ENCODE assay signal across 13 cellular contexts in genomic region chr3:39434574-39434973, GRCh38. TPM values are rescaled to one million over a fixed set of nuclear protein-coding genes. Genes with fewer than 3 reads are reported as not detected.
DNase-seq lines count a peak whose midpoint lies in the region; ATAC-seq and TF ChIP-seq lines count a peak whose summit lies in the region.
"Had no signal": no experiment of that assay in that cellular context is flagged by ENCODE, and none has a peak within 500 bp of the region (broad histone marks: within the 10 kb centered on the region; RNA-seq: fewer than 3 reads in every experiment).

No MANE protein-coding gene starts in this region.

- H3K9me3 Mint-ChIP-seq in activated T-cell treated with anti-CD3 and anti-CD28 coated beads, Interleukin-2, amount 50 U/mL, for 72 hours = no peaks in the 10 kb centered on the region
- H3K9me3 Mint-ChIP-seq in activated T-cell treated with anti-CD3 and anti-CD28 coated beads, Interleukin-2, amount 50 U/mL, for 24 hours = no peaks in the 10 kb centered on the region
- H3K9me3 Mint-ChIP-seq in activated naive CD8-positive, alpha-beta T cell treated with anti-CD3 and anti-CD28 coated beads, Interleukin-2, amount 10 ng/mL, durations not matched to agents 7 days and 5 days = no peaks in the 10 kb centered on the region
- H3K9me3 Mint-ChIP-seq: mesothelial cell of epicardium had no signal

- no peak overlapping the region for H3K4me3 Mint-ChIP-seq in activated T-cell treated with anti-CD3 and anti-CD28 coated beads, Interleukin-2, amount 50 U/mL, for 72 hours
- H3K4me3 Mint-ChIP-seq in activated T-cell treated with anti-CD3 and anti-CD28 coated beads, Interleukin-2, amount 50 U/mL, for 24 hours = no peak overlapping the region
- H3K4me3 Mint-ChIP-seq in activated naive CD8-positive, alpha-beta T cell treated with anti-CD3 and anti-CD28 coated beads, Interleukin-2, amount 10 ng/mL, durations not matched to agents 7 days and 5 days = no peak overlapping the region
- H3K4me3 Mint-ChIP-seq: mesothelial cell of epicardium had no signal

- no peaks in the 10 kb centered on the region for H3K9me3 ChIP-seq in uterus
- H3K9me3 ChIP-seq: sigmoid colon had no signal

- no peak overlapping the region for H3K27ac Mint-ChIP-seq in activated T-cell treated with anti-CD3 and anti-CD28 coated beads, Interleukin-2, amount 50 U/mL, for 72 hours
- no peak overlapping the region for H3K27ac Mint-ChIP-seq in activated T-cell treated with anti-CD3 and anti-CD28 coated beads, Interleukin-2, amount 50 U/mL, for 24 hours
- no peak overlapping the region for H3K27ac Mint-ChIP-seq in activated naive CD8-positive, alpha-beta T cell treated with anti-CD3 and anti-CD28 coated beads, Interleukin-2, amount 10 ng/mL, durations not matched to agents 7 days and 5 days
- H3K27ac Mint-ChIP-seq: mesothelial cell of epicardium had no signal

- no peaks in the 10 kb centered on the region for H3K36me3 ChIP-seq in uterus
- H3K36me3 ChIP-seq: sigmoid colon had no signal

- DNase-seq in activated T-cell treated with anti-CD3 and anti-CD28 coated beads, Interleukin-2, amount 50 U/mL, for 72 hours = peak in 1 of 2 donors; percentile 17
- no peak for DNase-seq in activated T-cell treated with anti-CD3 and anti-CD28 coated beads, Interleukin-2, amount 50 U/mL, for 24 hours
- no peak for DNase-seq in activated naive CD8-positive, alpha-beta T cell treated with anti-CD3 and anti-CD28 coated beads, Interleukin-2, amount 10 ng/mL, durations not matched to agents 7 days and 5 days
- DNase-seq in uterus (peak in 1 of 2 donors; percentile 70), NCI-H1105 treated with DMSO at 0.1 percent for 48 hours (lab: John Stamatoyannopoulos, UW) (no peak), amniotic stem cell (lab: John Stamatoyannopoulos, UW) (no peak)
- DNase-seq: NCI-H1930, sigmoid colon had no signal

- TF ChIP-seq POLR2A in uterus (IDR thresholded peaks at IDR 0.05) = no peak

- no peaks in the 10 kb centered on the region for H3K27me3 ChIP-seq in uterus
- H3K27me3 ChIP-seq: sigmoid colon had no signal

- H3K27ac ChIP-seq in uterus = peak overlapping the region; percentile 43 to 86
- H3K27ac ChIP-seq: VCaP had no signal

- H3K4me1 Mint-ChIP-seq in activated T-cell treated with anti-CD3 and anti-CD28 coated beads, Interleukin-2, amount 50 U/mL, for 72 hours (ENCODE audit: low read depth) = no peaks in the 10 kb centered on the region
- H3K4me1 Mint-ChIP-seq in activated T-cell treated with anti-CD3 and anti-CD28 coated beads, Interleukin-2, amount 50 U/mL, for 24 hours (ENCODE audit: low read depth) = no peaks in the 10 kb centered on the region
- H3K4me1 Mint-ChIP-seq in activated naive CD8-positive, alpha-beta T cell treated with anti-CD3 and anti-CD28 coated beads, Interleukin-2, amount 10 ng/mL, durations not matched to agents 7 days and 5 days = peaks cover 2% of the 10 kb centered on the region

- POLR2A ChIA-PET in activated naive CD8-positive, alpha-beta T cell treated with anti-CD3 and anti-CD28 coated beads, Interleukin-2, amount 10 ng/mL, durations not matched to agents 7 days and 5 days (lab: Charles Lee) = no interaction called here

- no peak for TF ChIP-seq CTCF in uterus (IDR thresholded peaks at IDR 0.05)

- intact Hi-C loops in uterus (cut with DNase I; ENCODE audit: low total_unique reads) = no loop called here

- no peaks in the 10 kb centered on the region for H3K4me1 ChIP-seq in uterus

- no peaks in the 10 kb centered on the region for H3K36me3 Mint-ChIP-seq in activated T-cell treated with anti-CD3 and anti-CD28 coated beads, Interleukin-2, amount 50 U/mL, for 72 hours (ENCODE audit: insufficient read depth in 2 of 2)
- no peaks in the 10 kb centered on the region for H3K36me3 Mint-ChIP-seq in activated T-cell treated with anti-CD3 and anti-CD28 coated beads, Interleukin-2, amount 50 U/mL, for 24 hours (ENCODE audit: low read depth)
- no peaks in the 10 kb centered on the region for H3K36me3 Mint-ChIP-seq in activated naive CD8-positive, alpha-beta T cell treated with anti-CD3 and anti-CD28 coated beads, Interleukin-2, amount 10 ng/mL, durations not matched to agents 7 days and 5 days
- H3K36me3 Mint-ChIP-seq: mesothelial cell of epicardium had no signal

- no peak overlapping the region for H3K4me3 ChIP-seq in uterus
- H3K4me3 ChIP-seq: sigmoid colon had no signal

- peaks cover 4% of the 10 kb centered on the region for H3K27me3 Mint-ChIP-seq in activated T-cell treated with anti-CD3 and anti-CD28 coated beads, Interleukin-2, amount 50 U/mL, for 72 hours (ENCODE audit: low read depth)
- H3K27me3 Mint-ChIP-seq in activated T-cell treated with anti-CD3 and anti-CD28 coated beads, Interleukin-2, amount 50 U/mL, for 24 hours = peaks cover 3% of the 10 kb centered on the region
- H3K27me3 Mint-ChIP-seq in activated naive CD8-positive, alpha-beta T cell treated with anti-CD3 and anti-CD28 coated beads, Interleukin-2, amount 10 ng/mL, durations not matched to agents 7 days and 5 days = peaks cover 10% of the 10 kb centered on the region

- ATAC-seq in activated T-cell treated with anti-CD3 and anti-CD28 coated beads, Interleukin-2, amount 50 U/mL, for 72 hours (replicated peaks in 1 of 2) = peak; percentile 74 to 75
- ATAC-seq in HG03095 (IDR thresholded peaks at IDR 0.05; ENCODE audit: unreplicated experiment) (peak; percentile 61), HG02763 (IDR thresholded peaks at IDR 0.05; ENCODE audit: unreplicated experiment) (no peak)
- peak; percentile 36 for ATAC-seq in activated naive CD8-positive, alpha-beta T cell treated with anti-CD3 and anti-CD28 coated beads, Interleukin-2, amount 10 ng/mL, durations not matched to agents 7 days and 5 days (ENCODE audit: low read depth)

RNA-seq across cellular contexts. Expression of gene RPSA, which starts 28.1 kb away (rescaled TPM):
- total RNA-seq in activated T-cell treated with anti-CD3 and anti-CD28 coated beads, Interleukin-2, amount 50 U/mL, for 72 hours = 1,000 to 10,000 TPM; 2,329 to 2,816 TPM
- 1,000 to 10,000 TPM; 1,282 to 1,296 TPM for total RNA-seq in activated naive CD8-positive, alpha-beta T cell treated with anti-CD3 and anti-CD28 coated beads, Interleukin-2, amount 10 ng/mL, durations not matched to agents 7 days and 5 days
- 1,000 to 10,000 TPM in 3 of 4 donors, 100 to 1,000 TPM in 1; 824 to 1,988 (median 1,203) TPM for total RNA-seq in uterus

RNA-seq across cellular contexts. Expression of gene MOBP, which starts 32.9 kb away (rescaled TPM):
- total RNA-seq in activated T-cell treated with anti-CD3 and anti-CD28 coated beads, Interleukin-2, amount 50 U/mL, for 72 hours = under 1 TPM in 1 of 2 donors, not detected in 1; 0.34 TPM
- total RNA-seq in activated naive CD8-positive, alpha-beta T cell treated with anti-CD3 and anti-CD28 coated beads, Interleukin-2, amount 10 ng/mL, durations not matched to agents 7 days and 5 days = not detected
- total RNA-seq in uterus = under 1 TPM in 1 of 4 donors, not detected in 3; 0.43 TPM
- total RNA-seq: chondrocyte, mesothelial cell of epicardium, sigmoid colon had no signal

RNA-seq across cellular contexts. Expression of gene SLC25A38, which starts 51.4 kb away (rescaled TPM):
- total RNA-seq in activated T-cell treated with anti-CD3 and anti-CD28 coated beads, Interleukin-2, amount 50 U/mL, for 72 hours = 10 to 100 TPM; 37.5 to 39.7 TPM
- 10 to 100 TPM; 46.0 to 46.1 TPM for total RNA-seq in activated naive CD8-positive, alpha-beta T cell treated with anti-CD3 and anti-CD28 coated beads, Interleukin-2, amount 10 ng/mL, durations not matched to agents 7 days and 5 days
- total RNA-seq in uterus = 10 to 100 TPM; 22.6 to 30.3 (median 26.7) TPM
